In genomic region chr7:2403718-2404648, GRCh38 we compare ENCODE assay signal across 8 cellular contexts. TPM values are rescaled to one million over a fixed set of nuclear protein-coding genes. Genes with fewer than 3 reads are reported as not detected.
DNase-seq lines count a peak whose midpoint lies in the region; ATAC-seq and TF ChIP-seq lines count a peak whose summit lies in the region.

No MANE protein-coding gene starts in this region.

- peak overlapping the region; percentile 71 for H3K9ac ChIP-seq in SK-N-SH
- peak overlapping the region; percentile 81 to 87 (median 84) for H3K9ac ChIP-seq in skeletal muscle tissue (ENCODE audit: low read depth in 1 of 3, low read length in 3 of 3)

- H3K36me3 ChIP-seq in SK-N-SH (replicated peaks in 1 of 2; ENCODE audit: control insufficient read depth in 1 of 2, insufficient read depth in 2 of 2, low read length in 1 of 2) (no peaks in the 10 kb centered on the region), skeletal muscle tissue (ENCODE audit: control insufficient read depth in 3 of 3, insufficient read depth in 3 of 3, low read length in 3 of 3) (no peaks in the 10 kb centered on the region)

- POLR2A ChIA-PET in SK-N-SH (lab: Yijun Ruan, JAX) = interaction anchor here (1.0 to 1.4 kb wide), 2 partner anchors 20 to 50 kb away, joined by 5 to 6 read pairs; partner anchors contain the start of gene EIF3B

- H3K4me3 ChIP-seq in SK-N-SH (ENCODE audit: low read depth in 2 of 2, low read length in 1 of 2) (peak overlapping the region; percentile 66 to 76), cardiac fibroblast (replicated peaks in 1 of 2; ENCODE audit: low read depth in 2 of 2, low read length in 2 of 2) (peak overlapping the region; percentile 63 to 82), skeletal muscle tissue (ENCODE audit: low read length in 3 of 3) (peak overlapping the region; percentile 65 to 84 (median 72))

- H3K27ac ChIP-seq in SK-N-SH (ENCODE audit: low read depth in 2 of 2, low read length in 1 of 2) (peak overlapping the region; percentile 26 to 65; a peak in 2 of 4 replicates), skeletal muscle tissue (ENCODE audit: low read depth, low read length) (peak overlapping the region; percentile 65)

- H4K20me1 ChIP-seq in SK-N-SH (ENCODE audit: insufficient read depth) = peaks cover 10% of the 10 kb centered on the region; the same call in 1 of the 2 replicates

- 4% methylated on average over 31 of the region's 71 CpGs for WGBS in SK-N-SH (ENCODE audit: low lambda C conversion rate)

- no peaks in the 10 kb centered on the region for H3K27me3 ChIP-seq in SK-N-SH (ENCODE audit: insufficient read depth)
- H3K27me3 ChIP-seq in skeletal muscle tissue (ENCODE audit: control insufficient read depth in 3 of 3, insufficient read depth in 3 of 3, low read length in 3 of 3) = no peaks in the 10 kb centered on the region

- no peak for TF ChIP-seq EP300 in SK-N-SH (IDR thresholded peaks at IDR 0.05; ENCODE audit: borderline replicate concordance in 1 of 2, low read depth in 1 of 2, low read length in 1 of 2)

- H2AFZ ChIP-seq in SK-N-SH (ENCODE audit: low read depth) = peak overlapping the region; percentile 75

- DNase-seq in NCI-H1694 (lab: John Stamatoyannopoulos, UW) (peak; percentile 27), NCI-H1694 treated with DMSO at 0.1 percent for 48 hours (lab: John Stamatoyannopoulos, UW) (no peak), SK-N-SH (peak; percentile 84), cardiac fibroblast (ENCODE audit: low read depth in 2 of 2) (peak; percentile 25 to 42), iPS-NIHi7 (ENCODE audit: extremely low spot score) (peak; percentile 63), MV-4-11 (lab: John Stamatoyannopoulos, UW) (no peak)

- H3K4me1 ChIP-seq in SK-N-SH (ENCODE audit: control insufficient read depth in 1 of 2, insufficient read depth in 2 of 2, low read depth in 1 of 2, low read length in 1 of 2) (peaks cover 10 to 36% of the 10 kb centered on the region in 2 experiments; a peak in 2 of 4 replicates), skeletal muscle tissue (ENCODE audit: control insufficient read depth in 3 of 3, insufficient read depth in 3 of 3, low read length in 3 of 3) (peaks cover 16 to 32% (median 31%) of the 10 kb centered on the region in 3 donors)

- H3K9me3 ChIP-seq in SK-N-SH (no peaks in the 10 kb centered on the region), skeletal muscle tissue (ENCODE audit: control insufficient read depth in 3 of 3, low read length in 3 of 3) (no peaks in the 10 kb centered on the region)

- peak; percentile 2; the same call in 1 of the 2 replicates for TF ChIP-seq RAD21 in SK-N-SH (IDR thresholded peaks at IDR 0.05; ENCODE audit: low read length)

- CTCF ChIA-PET in SK-N-SH (lab: Yijun Ruan, JAX) = interaction anchor here (1.0 to 4.9 kb wide), 8 partner anchors 10 to 75 kb away, joined by 3 to 23 read pairs (median 6); no protein-coding TSS in a partner anchor

- peak overlapping the region; percentile 93 for H3K4me2 ChIP-seq in SK-N-SH

- H3F3A ChIP-seq in SK-N-SH (replicated peaks; ENCODE audit: insufficient read depth) = peaks cover 32% of the 10 kb centered on the region

- peak; percentile 3 for ATAC-seq in HG03097 (IDR thresholded peaks at IDR 0.05; ENCODE audit: low FRiP score, unreplicated experiment)

- peaks cover 39% of the 10 kb centered on the region for H3K79me2 ChIP-seq in SK-N-SH (ENCODE audit: insufficient read depth)

- no peaks in the 10 kb centered on the region for H3K9me2 ChIP-seq in SK-N-SH

- peak; percentile 36 for TF ChIP-seq CTCF in SK-N-SH (IDR thresholded peaks at IDR 0.05)
- peak; percentile 4 for TF ChIP-seq CTCF in cardiac fibroblast (IDR thresholded peaks at IDR 0.05; ENCODE audit: low read depth, low read length)

TF ChIP-seq in SK-N-SH, 30 proteins besides CTCF, POLR2A, EP300 and RAD21 (continues in another document):
- no peak for TF ChIP-seq MEF2A (IDR thresholded peaks at IDR 0.05; ENCODE audit: borderline replicate concordance, low read depth)
- TF ChIP-seq POLR2AphosphoS5 (IDR thresholded peaks at IDR 0.05; ENCODE audit: low read depth, low read length) = no peak
- TF ChIP-seq TEAD4 (IDR thresholded peaks at IDR 0.05; ENCODE audit: borderline replicate concordance, insufficient read depth) = no peak
- no peak for TF ChIP-seq GABPA (IDR thresholded peaks at IDR 0.05; ENCODE audit: low read depth)
- TF ChIP-seq RCOR1 (IDR thresholded peaks at IDR 0.05; ENCODE audit: low read length) = peak; percentile 49; the same call in 1 of the 2 replicates
- no peak for TF ChIP-seq GATA2 (CRISPR knock-in tag; IDR thresholded peaks at IDR 0.05)
- TF ChIP-seq FOXJ3 (CRISPR knock-in tag; IDR thresholded peaks at IDR 0.05) = no peak
- no peak for TF ChIP-seq TCF12 (IDR thresholded peaks at IDR 0.05)
- TF ChIP-seq EZH2phosphoT487 (IDR thresholded peaks at IDR 0.05; ENCODE audit: borderline replicate concordance, low read depth) = no peak
- 0 out of 2 replicates have a peak, but pooled peaks have one; percentile 18 for TF ChIP-seq SMC3 (IDR thresholded peaks at IDR 0.05; ENCODE audit: low read depth, low read length)
- no peak for TF ChIP-seq CHD2 (IDR thresholded peaks at IDR 0.05; ENCODE audit: low read length, partially characterized antibody)
- TF ChIP-seq RFX5 (IDR thresholded peaks at IDR 0.05; ENCODE audit: low read length) = no peak
- peak; percentile 48; the same call in 1 of the 2 replicates for TF ChIP-seq ZBTB33 (IDR thresholded peaks at IDR 0.05; ENCODE audit: borderline replicate concordance, low read depth)
- no peak for TF ChIP-seq FOSL2 (IDR thresholded peaks at IDR 0.05; ENCODE audit: borderline replicate concordance, low read depth)
- no peak for TF ChIP-seq PBX3 (IDR thresholded peaks at IDR 0.05)
- TF ChIP-seq USF2 (IDR thresholded peaks at IDR 0.05; ENCODE audit: borderline replicate concordance, low read depth, low read length) = no peak
- TF ChIP-seq ELF1 (IDR thresholded peaks at IDR 0.05) = no peak
- TF ChIP-seq NRF1 (IDR thresholded peaks at IDR 0.05; ENCODE audit: low read depth, low read length) = no peak
- TF ChIP-seq MXI1 (IDR thresholded peaks at IDR 0.05; ENCODE audit: low read depth, low read length) = peak; percentile 32; the same call in 1 of the 2 replicates
- no peak for TF ChIP-seq USF1 (IDR thresholded peaks at IDR 0.05; ENCODE audit: borderline replicate concordance, low read depth)
- no peak for TF ChIP-seq RXRA (IDR thresholded peaks at IDR 0.05; ENCODE audit: borderline replicate concordance, low read depth)
- TF ChIP-seq MAX (IDR thresholded peaks at IDR 0.05; ENCODE audit: low read depth) = no peak
- no peak; the same call in 1 of the 2 replicates for TF ChIP-seq TAF1 (IDR thresholded peaks at IDR 0.05; ENCODE audit: borderline replicate concordance, low read depth, low read length)
- no peak for TF ChIP-seq JUND (IDR thresholded peaks at IDR 0.05)
- TF ChIP-seq YY1 (IDR thresholded peaks at IDR 0.05; ENCODE audit: low read depth) = 0 out of 2 replicates have a peak, but pooled peaks have one; percentile 18

RNA-seq across cellular contexts. Expression of gene CHST12, which starts 0.6 kb away (rescaled TPM):
- polyA plus RNA-seq in SK-N-SH (2012; rRNA removed) = 26.7 and 32.7 TPM in 2 replicates
- 13.2 and 27.4 TPM in 2 replicates for polyA plus RNA-seq in SK-N-SH (2012; cell fraction: cytosol; rRNA removed)
- polyA plus RNA-seq in SK-N-SH (2012; cell fraction: nucleus; rRNA removed) = 21.1 and 23.8 TPM in 2 replicates
- 1.0 TPM for total RNA-seq in skeletal muscle tissue

RNA-seq across cellular contexts. Expression of gene EIF3B, which starts 49.4 kb away (rescaled TPM):
- 140 and 151 TPM in 2 replicates for polyA plus RNA-seq in SK-N-SH (2012; rRNA removed)
- polyA plus RNA-seq in SK-N-SH (2012; cell fraction: cytosol; rRNA removed) = 102 and 103 TPM in 2 replicates
- 424 and 428 TPM in 2 replicates for polyA plus RNA-seq in SK-N-SH (2012; cell fraction: nucleus; rRNA removed)
- total RNA-seq in skeletal muscle tissue = 120 TPM

Comparison
In these comparisons a context has a peak if more than half of its experiments do, and no peak if none do; other contexts are left out.
1. DNase-seq: peak in NCI-H1694 (single experiment), SK-N-SH (single experiment), cardiac fibroblast (2 of 2) and iPS-NIHi7 (single experiment); none in NCI-H1694 treated with DMSO at 0.1 percent for 48 hours (single experiment) and MV-4-11 (single experiment).
2. Peak in every context shown above with its lines, with median percentiles within 50 percentile points of each other: H3K4me3 ChIP-seq.